ENCODE assay signal across 16 cellular contexts in the genomic region with DNA sequence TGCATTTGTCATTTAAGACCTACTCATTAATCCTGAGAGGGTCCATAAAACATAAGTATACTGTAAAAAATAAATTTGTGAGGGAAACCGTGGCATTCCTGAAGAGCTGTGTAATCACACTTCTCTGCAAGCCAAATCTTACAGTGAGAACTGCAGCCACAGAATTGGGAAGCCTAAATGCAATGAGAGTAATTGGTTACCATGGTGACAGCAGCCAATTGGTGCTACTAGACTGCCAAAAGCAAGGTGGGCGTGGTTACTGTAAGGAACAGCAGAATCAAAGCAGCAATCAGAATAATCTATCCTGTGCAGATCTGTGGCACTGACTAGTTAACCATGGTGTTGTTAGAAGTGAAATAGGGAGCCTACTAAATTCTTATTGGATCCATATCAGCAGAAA.
A peak's percentile ranks its signal among the peaks of the same experiment; 100 is the strongest.
DNase-seq lines count a peak whose midpoint lies in the region; ATAC-seq and TF ChIP-seq lines count a peak whose summit lies in the region.
"Had no signal": no experiment of that assay in that cellular context is flagged by ENCODE, and none has a peak within 500 bp of the region (broad histone marks: within the 10 kb centered on the region; RNA-seq: fewer than 3 reads in every experiment).

No MANE protein-coding gene starts in this region.

- no peak for ATAC-seq in heart right ventricle
- ATAC-seq: effector memory CD8-positive, alpha-beta T cell; left cardiac atrium had no signal

- WGBS in heart right ventricle, 2 donors, result 35% methylated on average over 2 of the region's 2 CpGs

- H3K36me3 ChIP-seq in heart right ventricle, result no peaks in the 10 kb centered on the region
- H3K36me3 ChIP-seq in left ventricle myocardium inferior, result no peaks in the 10 kb centered on the region
- H3K36me3 ChIP-seq: prostate gland, thoracic aorta had no signal

- H3K4me3 ChIP-seq in heart right ventricle (no peak overlapping the region), left ventricle myocardium inferior (no peak overlapping the region)
- H3K4me3 ChIP-seq: prostate gland, thoracic aorta had no signal

- DNase-seq in AG08396 (ENCODE audit: low spot score) (peak; percentile 4), HEK293T (ENCODE audit: extremely low spot score) (peak; percentile 15), SK-N-DZ (ENCODE audit: low spot score) (peak; percentile 49), head of caudate nucleus (peak in 23 of 42 donors; percentile 1 to 65 (median 18)), heart right ventricle (no peak), KBM-7 (no peak), left ventricle myocardium inferior (no peak), LoVo (ENCODE audit: low spot score) (no peak)
- DNase-seq: DMS53; effector memory CD8-positive, alpha-beta T cell; left cardiac atrium; NCI-H146; NCI-H774; SIG-M5 had no signal

- H3K27ac ChIP-seq in heart right ventricle, result no peak overlapping the region
- H3K27ac ChIP-seq in left ventricle myocardium inferior (replicated peaks), result no peak overlapping the region
- H3K27ac ChIP-seq: prostate gland, thoracic aorta had no signal

- no peaks in the 10 kb centered on the region for H3K4me1 ChIP-seq in heart right ventricle
- H3K4me1 ChIP-seq in left ventricle myocardium inferior, result no peaks in the 10 kb centered on the region
- H3K4me1 ChIP-seq: prostate gland had no signal

- TF ChIP-seq CTCF in heart right ventricle (IDR thresholded peaks at IDR 0.05) (no peak), left ventricle myocardium inferior (IDR thresholded peaks at IDR 0.05; ENCODE audit: borderline replicate concordance) (no peak)

- H3K9me3 ChIP-seq in heart right ventricle, result peaks cover 0 to 18% (median 0%) of the 10 kb centered on the region in 11 donors
- H3K9me3 ChIP-seq in left ventricle myocardium inferior (replicated peaks), result peaks cover 13% of the 10 kb centered on the region
- H3K9me3 ChIP-seq: prostate gland, thoracic aorta had no signal

- in situ Hi-C loops in KBM-7 (cut with MboI; ENCODE audit: low pct_unique_long_range_greater_than_20kb, low sequenced_read_pairs), result no loop called here

- POLR2A ChIA-PET in HEK293T (lab: Yijun Ruan, JAX), result no interaction called here

- CTCF ChIA-PET in HEK293T (lab: Yijun Ruan, JAX), result no interaction called here

- H3K27me3 ChIP-seq in heart right ventricle (no peaks in the 10 kb centered on the region), left ventricle myocardium inferior (ENCODE audit: low read depth) (no peaks in the 10 kb centered on the region)

- intact Hi-C loops in head of caudate nucleus (cut with DNase I), result no loop called here
- intact Hi-C loops in heart right ventricle (cut with DNase I), result no loop called here
- intact Hi-C loops in left ventricle myocardium inferior (cut with micrococcal nuclease), result no loop called here

TF ChIP-seq in HEK293T, 16 proteins besides CTCF, POLR2A, EP300 and RAD21:
- no peak for TF ChIP-seq SUZ12 (IDR thresholded peaks at IDR 0.05)
- no peak for TF ChIP-seq HDGF (IDR thresholded peaks at IDR 0.05; ENCODE audit: borderline replicate concordance)
- TF ChIP-seq TARDBP (IDR thresholded peaks at IDR 0.05), result no peak
- TF ChIP-seq L3MBTL2 (conservative IDR thresholded peaks at IDR 0.05), result no peak
- no peak for TF ChIP-seq FOXM1 (IDR thresholded peaks at IDR 0.05; ENCODE audit: borderline replicate concordance)
- no peak for TF ChIP-seq FOXK2 (IDR thresholded peaks at IDR 0.05)

Comparison
In these comparisons a context has a peak if more than half of its experiments do, and no peak if none do; other contexts are left out.
1. DNase-seq: peak in AG08396 (single experiment), HEK293T (single experiment), SK-N-DZ (single experiment) and head of caudate nucleus (23 of 42); none in heart right ventricle (0 of 2), KBM-7 (single experiment), left ventricle myocardium inferior (single experiment) and LoVo (single experiment).